7 cellular contexts compared by ENCODE assay signal in genomic region chr11:506238-506949, GRCh38.
DNase-seq lines count a peak whose midpoint lies in the region; ATAC-seq and TF ChIP-seq lines count a peak whose summit lies in the region.

No MANE protein-coding gene starts in this region.

- DNase-seq in NCI-H2029 (lab: John Stamatoyannopoulos, UW) (peak; percentile 95), T-helper 9 cell (peak; percentile 96), astrocyte of the hippocampus (ENCODE audit: low read depth, low spot score) (peak; percentile 100), hypothalamus (lab: John Stamatoyannopoulos, UW) (peak; percentile 54 to 99 (median 96)), retina (peak; percentile 98)

- peak; percentile 78 for TF ChIP-seq POLR2A in GM18505 (IDR thresholded peaks at IDR 0.05; ENCODE audit: borderline replicate concordance, extremely low read depth, insufficient read depth, insufficient read length)

- ATAC-seq in GM18505 (IDR thresholded peaks at IDR 0.05; ENCODE audit: unreplicated experiment) (peak; percentile 62), HG02973 (IDR thresholded peaks at IDR 0.05; ENCODE audit: unreplicated experiment) (peak; percentile 52)

Comparison
In these comparisons a context has a peak if more than half of its experiments do, and no peak if none do; other contexts are left out.
1. Peak in every context shown above with its lines: DNase-seq and ATAC-seq.